1 cellular context compared by ENCODE assay signal in the genomic region with DNA sequence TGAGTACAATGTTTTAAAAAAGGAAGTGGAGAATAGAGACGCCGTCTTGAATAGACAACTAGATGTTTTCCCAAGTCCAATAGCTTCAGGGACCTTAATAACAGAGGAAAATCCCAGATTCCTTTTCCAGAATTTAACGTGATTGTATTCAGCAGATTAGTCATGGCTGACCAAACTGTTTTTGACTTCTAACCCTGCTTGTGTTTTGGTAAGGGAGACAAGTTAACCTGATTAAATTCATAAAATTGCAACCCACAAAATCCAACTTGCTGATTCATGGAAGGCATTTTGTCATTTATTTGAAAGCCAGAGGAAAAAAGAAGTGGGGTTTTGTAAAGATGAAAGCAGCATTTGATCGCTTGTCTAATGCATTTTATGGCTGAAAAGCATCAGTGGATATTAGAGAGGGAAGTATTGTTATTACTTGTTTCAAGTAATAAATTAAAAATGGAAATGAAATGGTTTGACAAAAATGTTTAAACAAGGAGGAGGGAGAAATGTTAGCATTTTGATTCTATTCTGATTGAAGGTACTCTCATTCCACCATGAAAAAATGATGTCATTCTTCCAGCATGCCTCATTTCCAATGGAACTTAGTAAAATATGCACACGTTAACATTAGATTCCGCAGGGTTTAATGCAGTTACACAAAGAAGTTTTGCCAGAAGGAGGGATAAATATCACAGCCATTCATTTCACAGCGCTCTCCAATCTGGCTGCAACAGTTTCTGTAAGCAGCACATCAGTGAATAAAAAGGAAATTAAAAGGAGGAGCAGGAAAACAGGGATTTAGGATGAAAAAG.
TF ChIP-seq lines count a peak whose summit lies in the region.

No MANE protein-coding gene starts in this region.

TF ChIP-seq in GM23338, 12 proteins besides CTCF, POLR2A, EP300 and RAD21 (continued from another document):
- TF ChIP-seq CREB1 (CRISPR knock-in tag; IDR thresholded peaks at IDR 0.05; ENCODE audit: low read depth) (no peak), ETS1 (IDR thresholded peaks at IDR 0.05) (no peak), JUNB (IDR thresholded peaks at IDR 0.05; ENCODE audit: unreplicated experiment) (no peak), ZNF331 (CRISPR knock-in tag; IDR thresholded peaks at IDR 0.05; ENCODE audit: low read depth) (no peak), EZH2phosphoT487 (IDR thresholded peaks at IDR 0.05; ENCODE audit: unreplicated experiment) (no peak), EZH2 (IDR thresholded peaks at IDR 0.05; ENCODE audit: low read depth, unreplicated experiment) (no peak), STAT1 (IDR thresholded peaks at IDR 0.05; ENCODE audit: unreplicated experiment) (no peak), ZNF462 (CRISPR knock-in tag; IDR thresholded peaks at IDR 0.05) (no peak), NANOG (IDR thresholded peaks at IDR 0.05; ENCODE audit: borderline replicate concordance) (no peak), POLR2AphosphoS5 (IDR thresholded peaks at IDR 0.05; ENCODE audit: low read depth) (no peak)
